Comparison of ENCODE assay signal across 19 cellular contexts in the genomic region with DNA sequence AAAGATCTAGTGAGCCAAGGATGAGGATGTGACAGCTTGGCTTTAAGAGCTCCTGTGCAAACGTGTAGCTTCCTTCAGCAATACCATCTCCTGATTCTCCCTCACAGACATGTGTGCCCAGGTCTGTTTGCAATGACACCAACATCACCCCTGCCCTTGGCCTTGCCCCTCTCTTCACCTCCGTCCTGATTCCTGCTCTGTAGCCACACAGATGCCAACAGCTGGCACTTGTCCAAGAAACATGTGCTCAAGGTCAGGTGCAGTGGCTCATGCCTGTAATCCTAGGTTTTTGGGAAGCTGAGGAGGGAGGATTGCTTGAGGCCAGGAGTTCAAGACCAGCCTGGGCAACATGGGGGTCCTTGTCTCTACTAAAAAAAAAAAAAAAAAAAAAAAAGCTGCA.
"Had no signal": no experiment of that assay in that cellular context is flagged by ENCODE, and none has a peak within 500 bp of the region (broad histone marks: within the 10 kb centered on the region; RNA-seq: fewer than 3 reads in every experiment).

No MANE protein-coding gene starts in this region.

- DNase-seq: dorsolateral prefrontal cortex; effector CD8-positive, alpha-beta T cell; gastrocnemius medialis; heart right ventricle; hypothalamus; kidney glomerular epithelial cell; mucosa of descending colon; naive thymus-derived CD8-positive, alpha-beta T cell; psoas muscle; retina; right lobe of liver; stimulated activated CD4-positive, alpha-beta T cell treated with anti-CD3 and anti-CD28 coated beads, Interleukin-4, amount 100 ng/mL, for 1 hour; stimulated activated CD8-positive, alpha-beta memory T cell treated with anti-CD3 and anti-CD28 coated beads, Interleukin-4, amount 100 ng/mL, for 48 hours; stimulated activated naive CD8-positive, alpha-beta T cell treated with anti-CD3 and anti-CD28 coated beads, Interleukin-15, Interleukin-2, amounts not matched to agents 100 U/mL and 50 U/mL, for 24 hours; thyroid gland; uterus had no signal

- ATAC-seq: esophagus mucosa; gastrocnemius medialis; heart right ventricle; left lobe of liver; mucosa of descending colon; naive thymus-derived CD8-positive, alpha-beta T cell; psoas muscle; stimulated activated effector memory CD8-positive, alpha-beta T cell treated with anti-CD3 and anti-CD28 coated beads, Interleukin-12 subunit alpha, Interleukin-12 subunit beta, amount 100 ng/mL, for 72 hours; stimulated activated naive CD8-positive, alpha-beta T cell treated with anti-CD3 and anti-CD28 coated beads, Interleukin-15, Interleukin-2, amounts not matched to agents 100 U/mL and 50 U/mL, for 24 hours had no signal
